ENCODE assay signal across 1 cellular context in the genomic region with DNA sequence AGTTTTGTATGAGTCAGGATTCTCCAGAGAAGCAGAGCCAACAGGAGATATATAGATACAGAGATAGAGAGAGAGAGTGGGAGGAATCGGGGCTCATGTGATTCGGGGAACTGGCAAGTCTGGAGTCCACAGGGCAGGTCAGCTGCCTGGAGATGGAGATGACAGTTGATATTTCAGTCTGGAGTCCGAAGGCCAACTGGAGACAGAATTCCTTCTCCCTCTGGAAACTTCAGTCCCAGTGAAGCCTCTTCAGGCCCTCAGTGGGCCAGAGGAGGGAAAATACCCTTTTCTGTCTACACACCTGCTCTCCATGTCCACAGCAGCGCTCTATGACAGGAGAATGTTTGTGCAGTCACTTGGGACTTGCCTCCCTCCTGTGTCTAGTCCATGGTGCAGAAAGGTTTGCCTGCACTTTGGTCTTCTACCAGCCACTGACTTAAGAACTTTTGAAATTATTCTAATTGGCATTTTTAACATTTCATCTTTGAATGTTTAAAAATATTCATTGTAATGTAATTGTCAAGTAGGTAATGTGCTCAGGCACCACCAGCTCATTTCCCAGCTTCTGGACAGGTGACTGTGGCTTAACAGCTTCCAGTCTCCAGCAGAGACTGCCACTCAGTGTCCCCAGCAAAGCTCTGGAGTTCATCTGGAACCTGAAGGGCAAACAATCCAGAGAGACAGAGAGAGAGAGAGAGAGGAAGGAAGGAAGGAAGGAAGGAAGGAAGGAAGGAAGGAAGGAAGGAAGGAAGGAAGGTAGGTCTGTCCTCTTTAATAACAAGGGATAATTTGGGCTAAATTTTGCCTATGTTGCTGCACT.
TF ChIP-seq lines count a peak whose summit lies in the region.

No MANE protein-coding gene starts in this region.

TF ChIP-seq in K562, 482 proteins besides CTCF, POLR2A, EP300 and RAD21:
- TF ChIP-seq, protein P1, sequence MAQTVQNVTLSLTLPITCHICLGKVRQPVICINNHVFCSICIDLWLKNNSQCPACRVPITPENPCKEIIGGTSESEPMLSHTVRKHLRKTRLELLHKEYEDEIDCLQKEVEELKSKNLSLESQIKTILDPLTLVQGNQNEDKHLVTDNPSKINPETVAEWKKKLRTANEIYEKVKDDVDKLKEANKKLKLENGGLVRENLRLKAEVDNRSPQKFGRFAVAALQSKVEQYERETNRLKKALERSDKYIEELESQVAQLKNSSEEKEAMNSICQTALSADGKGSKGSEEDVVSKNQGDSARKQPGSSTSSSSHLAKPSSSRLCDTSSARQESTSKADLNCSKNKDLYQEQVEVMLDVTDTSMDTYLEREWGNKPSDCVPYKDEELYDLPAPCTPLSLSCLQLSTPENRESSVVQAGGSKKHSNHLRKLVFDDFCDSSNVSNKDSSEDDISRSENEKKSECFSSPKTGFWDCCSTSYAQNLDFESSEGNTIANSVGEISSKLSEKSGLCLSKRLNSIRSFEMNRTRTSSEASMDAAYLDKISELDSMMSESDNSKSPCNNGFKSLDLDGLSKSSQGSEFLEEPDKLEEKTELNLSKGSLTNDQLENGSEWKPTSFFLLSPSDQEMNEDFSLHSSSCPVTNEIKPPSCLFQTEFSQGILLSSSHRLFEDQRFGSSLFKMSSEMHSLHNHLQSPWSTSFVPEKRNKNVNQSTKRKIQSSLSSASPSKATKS (CRISPR knock-in tag; IDR thresholded peaks at IDR 0.05): no peak
- TF ChIP-seq SRSF1 (IDR thresholded peaks at IDR 0.05; ENCODE audit: low read depth, low read length) (no peak), FOSL1 (tag; conservative IDR thresholded peaks at IDR 0.05) (peak; percentile 35; the same call in 1 of the 2 replicates), HDAC3 (IDR thresholded peaks at IDR 0.05; ENCODE audit: borderline replicate concordance, partially characterized antibody) (no peak), EGR1 (conservative IDR thresholded peaks at IDR 0.05) (0 out of 2 replicates have a peak, but pooled peaks have one; percentile 22), ARID1B (IDR thresholded peaks at IDR 0.05) (no peak)
- TF ChIP-seq, protein P2, sequence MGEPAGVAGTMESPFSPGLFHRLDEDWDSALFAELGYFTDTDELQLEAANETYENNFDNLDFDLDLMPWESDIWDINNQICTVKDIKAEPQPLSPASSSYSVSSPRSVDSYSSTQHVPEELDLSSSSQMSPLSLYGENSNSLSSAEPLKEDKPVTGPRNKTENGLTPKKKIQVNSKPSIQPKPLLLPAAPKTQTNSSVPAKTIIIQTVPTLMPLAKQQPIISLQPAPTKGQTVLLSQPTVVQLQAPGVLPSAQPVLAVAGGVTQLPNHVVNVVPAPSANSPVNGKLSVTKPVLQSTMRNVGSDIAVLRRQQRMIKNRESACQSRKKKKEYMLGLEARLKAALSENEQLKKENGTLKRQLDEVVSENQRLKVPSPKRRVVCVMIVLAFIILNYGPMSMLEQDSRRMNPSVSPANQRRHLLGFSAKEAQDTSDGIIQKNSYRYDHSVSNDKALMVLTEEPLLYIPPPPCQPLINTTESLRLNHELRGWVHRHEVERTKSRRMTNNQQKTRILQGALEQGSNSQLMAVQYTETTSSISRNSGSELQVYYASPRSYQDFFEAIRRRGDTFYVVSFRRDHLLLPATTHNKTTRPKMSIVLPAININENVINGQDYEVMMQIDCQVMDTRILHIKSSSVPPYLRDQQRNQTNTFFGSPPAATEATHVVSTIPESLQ (CRISPR knock-in tag; IDR thresholded peaks at IDR 0.05): no peak
